1 cellular context compared by ENCODE assay signal in the genomic region with DNA sequence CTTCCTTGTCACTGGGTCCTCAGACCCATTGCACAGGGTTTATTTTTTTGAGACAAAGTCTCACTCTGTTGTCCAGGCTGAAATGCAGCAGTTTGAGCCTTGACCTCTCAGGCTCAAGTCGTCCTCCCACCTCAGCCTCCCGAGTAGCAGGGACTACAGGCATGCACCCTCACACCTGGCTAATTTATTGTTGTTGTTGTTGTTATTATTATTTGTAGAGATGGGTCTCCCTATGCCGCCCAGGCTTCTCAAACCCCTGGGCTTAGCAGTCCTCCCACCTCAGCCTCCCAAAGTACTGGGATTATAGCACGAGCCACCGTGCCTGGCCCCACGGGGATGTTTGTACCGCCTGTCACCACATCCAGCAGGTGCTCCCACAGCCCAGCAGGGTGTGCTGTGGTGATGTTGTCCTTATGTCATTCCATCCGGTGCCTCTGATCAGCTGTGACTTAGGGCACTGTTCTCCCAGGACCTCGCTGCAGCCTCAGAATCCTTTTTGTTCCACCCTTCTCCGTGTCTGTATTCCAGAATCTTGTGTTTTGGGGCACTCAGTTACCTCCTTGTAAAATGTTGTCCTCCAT.
TF ChIP-seq lines count a peak whose summit lies in the region.

No MANE protein-coding gene starts in this region.

TF ChIP-seq in HepG2, 621 proteins besides CTCF, POLR2A, EP300 and RAD21 (continued from another document and continues in another):
- TF ChIP-seq, protein P1, sequence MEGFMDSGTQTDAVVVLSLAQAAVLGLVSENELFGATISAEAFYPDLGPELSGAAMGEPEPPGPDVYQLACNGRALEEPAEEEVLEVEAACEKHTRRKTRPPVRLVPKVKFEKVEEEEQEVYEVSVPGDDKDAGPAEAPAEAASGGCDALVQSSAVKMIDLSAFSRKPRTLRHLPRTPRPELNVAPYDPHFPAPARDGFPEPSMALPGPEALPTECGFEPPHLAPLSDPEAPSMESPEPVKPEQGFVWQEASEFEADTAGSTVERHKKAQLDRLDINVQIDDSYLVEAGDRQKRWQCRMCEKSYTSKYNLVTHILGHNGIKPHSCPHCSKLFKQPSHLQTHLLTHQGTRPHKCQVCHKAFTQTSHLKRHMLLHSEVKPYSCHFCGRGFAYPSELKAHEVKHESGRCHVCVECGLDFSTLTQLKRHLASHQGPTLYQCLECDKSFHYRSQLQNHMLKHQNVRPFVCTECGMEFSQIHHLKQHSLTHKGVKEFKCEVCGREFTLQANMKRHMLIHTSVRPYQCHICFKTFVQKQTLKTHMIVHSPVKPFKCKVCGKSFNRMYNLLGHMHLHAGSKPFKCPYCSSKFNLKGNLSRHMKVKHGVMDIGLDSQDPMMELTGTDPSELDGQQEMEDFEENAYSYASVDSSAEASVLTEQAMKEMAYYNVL (CRISPR knock-in tag; IDR thresholded peaks at IDR 0.05; ENCODE audit: borderline replicate concordance): no peak
- no peak for TF ChIP-seq ZNF850 (CRISPR knock-in tag; conservative IDR thresholded peaks at IDR 0.05)
- TF ChIP-seq PITX1 (CRISPR knock-in tag; IDR thresholded peaks at IDR 0.05): peak; percentile 42; the same call in 1 of the 2 replicates
- 0 out of 2 replicates have a peak, but pooled peaks have one; percentile 31 for TF ChIP-seq ZNF350 (CRISPR knock-in tag; IDR thresholded peaks at IDR 0.05; ENCODE audit: borderline replicate concordance, low read depth)
- TF ChIP-seq FOSL2 (CRISPR knock-in tag; IDR thresholded peaks at IDR 0.05): 0 out of 2 replicates have a peak, but pooled peaks have one; percentile 33
- no peak for TF ChIP-seq SALL2 (CRISPR knock-in tag; IDR thresholded peaks at IDR 0.05)
- TF ChIP-seq SRSF9 (IDR thresholded peaks at IDR 0.05; ENCODE audit: borderline replicate concordance, insufficient read depth, low read depth, low read length, poor library complexity, severe bottlenecking): no peak
- no peak for TF ChIP-seq FOXC1 (CRISPR knock-in tag; IDR thresholded peaks at IDR 0.05; ENCODE audit: borderline replicate concordance)
- no peak for TF ChIP-seq ZNF737 (CRISPR knock-in tag; IDR thresholded peaks at IDR 0.05; ENCODE audit: borderline replicate concordance)
- TF ChIP-seq, protein P2, sequence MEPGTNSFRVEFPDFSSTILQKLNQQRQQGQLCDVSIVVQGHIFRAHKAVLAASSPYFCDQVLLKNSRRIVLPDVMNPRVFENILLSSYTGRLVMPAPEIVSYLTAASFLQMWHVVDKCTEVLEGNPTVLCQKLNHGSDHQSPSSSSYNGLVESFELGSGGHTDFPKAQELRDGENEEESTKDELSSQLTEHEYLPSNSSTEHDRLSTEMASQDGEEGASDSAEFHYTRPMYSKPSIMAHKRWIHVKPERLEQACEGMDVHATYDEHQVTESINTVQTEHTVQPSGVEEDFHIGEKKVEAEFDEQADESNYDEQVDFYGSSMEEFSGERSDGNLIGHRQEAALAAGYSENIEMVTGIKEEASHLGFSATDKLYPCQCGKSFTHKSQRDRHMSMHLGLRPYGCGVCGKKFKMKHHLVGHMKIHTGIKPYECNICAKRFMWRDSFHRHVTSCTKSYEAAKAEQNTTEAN (CRISPR knock-in tag; conservative IDR thresholded peaks at IDR 0.05): no peak
- no peak for TF ChIP-seq SUZ12 (IDR thresholded peaks at IDR 0.05; ENCODE audit: low read depth, low read length)
- TF ChIP-seq, protein P3, sequence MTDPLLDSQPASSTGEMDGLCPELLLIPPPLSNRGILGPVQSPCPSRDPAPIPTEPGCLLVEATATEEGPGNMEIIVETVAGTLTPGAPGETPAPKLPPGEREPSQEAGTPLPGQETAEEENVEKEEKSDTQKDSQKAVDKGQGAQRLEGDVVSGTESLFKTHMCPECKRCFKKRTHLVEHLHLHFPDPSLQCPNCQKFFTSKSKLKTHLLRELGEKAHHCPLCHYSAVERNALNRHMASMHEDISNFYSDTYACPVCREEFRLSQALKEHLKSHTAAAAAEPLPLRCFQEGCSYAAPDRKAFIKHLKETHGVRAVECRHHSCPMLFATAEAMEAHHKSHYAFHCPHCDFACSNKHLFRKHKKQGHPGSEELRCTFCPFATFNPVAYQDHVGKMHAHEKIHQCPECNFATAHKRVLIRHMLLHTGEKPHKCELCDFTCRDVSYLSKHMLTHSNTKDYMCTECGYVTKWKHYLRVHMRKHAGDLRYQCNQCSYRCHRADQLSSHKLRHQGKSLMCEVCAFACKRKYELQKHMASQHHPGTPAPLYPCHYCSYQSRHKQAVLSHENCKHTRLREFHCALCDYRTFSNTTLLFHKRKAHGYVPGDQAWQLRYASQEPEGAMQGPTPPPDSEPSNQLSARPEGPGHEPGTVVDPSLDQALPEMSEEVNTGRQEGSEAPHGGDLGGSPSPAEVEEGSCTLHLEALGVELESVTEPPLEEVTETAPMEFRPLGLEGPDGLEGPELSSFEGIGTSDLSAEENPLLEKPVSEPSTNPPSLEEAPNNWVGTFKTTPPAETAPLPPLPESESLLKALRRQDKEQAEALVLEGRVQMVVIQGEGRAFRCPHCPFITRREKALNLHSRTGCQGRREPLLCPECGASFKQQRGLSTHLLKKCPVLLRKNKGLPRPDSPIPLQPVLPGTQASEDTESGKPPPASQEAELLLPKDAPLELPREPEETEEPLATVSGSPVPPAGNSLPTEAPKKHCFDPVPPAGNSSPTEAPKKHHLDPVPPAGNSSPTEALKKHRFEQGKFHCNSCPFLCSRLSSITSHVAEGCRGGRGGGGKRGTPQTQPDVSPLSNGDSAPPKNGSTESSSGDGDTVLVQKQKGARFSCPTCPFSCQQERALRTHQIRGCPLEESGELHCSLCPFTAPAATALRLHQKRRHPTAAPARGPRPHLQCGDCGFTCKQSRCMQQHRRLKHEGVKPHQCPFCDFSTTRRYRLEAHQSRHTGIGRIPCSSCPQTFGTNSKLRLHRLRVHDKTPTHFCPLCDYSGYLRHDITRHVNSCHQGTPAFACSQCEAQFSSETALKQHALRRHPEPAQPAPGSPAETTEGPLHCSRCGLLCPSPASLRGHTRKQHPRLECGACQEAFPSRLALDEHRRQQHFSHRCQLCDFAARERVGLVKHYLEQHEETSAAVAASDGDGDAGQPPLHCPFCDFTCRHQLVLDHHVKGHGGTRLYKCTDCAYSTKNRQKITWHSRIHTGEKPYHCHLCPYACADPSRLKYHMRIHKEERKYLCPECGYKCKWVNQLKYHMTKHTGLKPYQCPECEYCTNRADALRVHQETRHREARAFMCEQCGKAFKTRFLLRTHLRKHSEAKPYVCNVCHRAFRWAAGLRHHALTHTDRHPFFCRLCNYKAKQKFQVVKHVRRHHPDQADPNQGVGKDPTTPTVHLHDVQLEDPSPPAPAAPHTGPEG (CRISPR knock-in tag; IDR thresholded peaks at IDR 0.05): no peak
- TF ChIP-seq, protein P4, sequence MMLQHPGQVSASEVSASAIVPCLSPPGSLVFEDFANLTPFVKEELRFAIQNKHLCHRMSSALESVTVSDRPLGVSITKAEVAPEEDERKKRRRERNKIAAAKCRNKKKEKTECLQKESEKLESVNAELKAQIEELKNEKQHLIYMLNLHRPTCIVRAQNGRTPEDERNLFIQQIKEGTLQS (CRISPR knock-in tag; IDR thresholded peaks at IDR 0.05): no peak
- peak; percentile 55; the same call in 1 of the 2 replicates for TF ChIP-seq SAP130 (CRISPR knock-in tag; IDR thresholded peaks at IDR 0.05; ENCODE audit: low read depth)
- TF ChIP-seq ELF4 (CRISPR knock-in tag; IDR thresholded peaks at IDR 0.05; ENCODE audit: borderline replicate concordance): no peak
- no peak for TF ChIP-seq ZNF550 (CRISPR knock-in tag; IDR thresholded peaks at IDR 0.05; ENCODE audit: borderline replicate concordance)
- no peak for TF ChIP-seq ZBTB8A (CRISPR knock-in tag; IDR thresholded peaks at IDR 0.05; ENCODE audit: borderline replicate concordance, low read depth)
- TF ChIP-seq CC2D1A (CRISPR knock-in tag; IDR thresholded peaks at IDR 0.05): no peak
- TF ChIP-seq, protein P5, sequence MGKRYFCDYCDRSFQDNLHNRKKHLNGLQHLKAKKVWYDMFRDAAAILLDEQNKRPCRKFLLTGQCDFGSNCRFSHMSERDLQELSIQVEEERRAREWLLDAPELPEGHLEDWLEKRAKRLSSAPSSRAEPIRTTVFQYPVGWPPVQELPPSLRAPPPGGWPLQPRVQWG (CRISPR knock-in tag; IDR thresholded peaks at IDR 0.05; ENCODE audit: borderline replicate concordance, low read depth): no peak
- TF ChIP-seq HOXA3 (CRISPR knock-in tag; IDR thresholded peaks at IDR 0.05): peak; percentile 25; the same call in 1 of the 2 replicates
- no peak for TF ChIP-seq HOXA9 (CRISPR knock-in tag; IDR thresholded peaks at IDR 0.05; ENCODE audit: borderline replicate concordance)
- TF ChIP-seq, protein P6, sequence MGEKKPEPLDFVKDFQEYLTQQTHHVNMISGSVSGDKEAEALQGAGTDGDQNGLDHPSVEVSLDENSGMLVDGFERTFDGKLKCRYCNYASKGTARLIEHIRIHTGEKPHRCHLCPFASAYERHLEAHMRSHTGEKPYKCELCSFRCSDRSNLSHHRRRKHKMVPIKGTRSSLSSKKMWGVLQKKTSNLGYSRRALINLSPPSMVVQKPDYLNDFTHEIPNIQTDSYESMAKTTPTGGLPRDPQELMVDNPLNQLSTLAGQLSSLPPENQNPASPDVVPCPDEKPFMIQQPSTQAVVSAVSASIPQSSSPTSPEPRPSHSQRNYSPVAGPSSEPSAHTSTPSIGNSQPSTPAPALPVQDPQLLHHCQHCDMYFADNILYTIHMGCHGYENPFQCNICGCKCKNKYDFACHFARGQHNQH (CRISPR knock-in tag; IDR thresholded peaks at IDR 0.05): no peak
- TF ChIP-seq PHB2 (IDR thresholded peaks at IDR 0.05; ENCODE audit: partially characterized antibody): no peak
- no peak for TF ChIP-seq ZFP41 (CRISPR knock-in tag; IDR thresholded peaks at IDR 0.05; ENCODE audit: borderline replicate concordance)
- TF ChIP-seq, protein P7, sequence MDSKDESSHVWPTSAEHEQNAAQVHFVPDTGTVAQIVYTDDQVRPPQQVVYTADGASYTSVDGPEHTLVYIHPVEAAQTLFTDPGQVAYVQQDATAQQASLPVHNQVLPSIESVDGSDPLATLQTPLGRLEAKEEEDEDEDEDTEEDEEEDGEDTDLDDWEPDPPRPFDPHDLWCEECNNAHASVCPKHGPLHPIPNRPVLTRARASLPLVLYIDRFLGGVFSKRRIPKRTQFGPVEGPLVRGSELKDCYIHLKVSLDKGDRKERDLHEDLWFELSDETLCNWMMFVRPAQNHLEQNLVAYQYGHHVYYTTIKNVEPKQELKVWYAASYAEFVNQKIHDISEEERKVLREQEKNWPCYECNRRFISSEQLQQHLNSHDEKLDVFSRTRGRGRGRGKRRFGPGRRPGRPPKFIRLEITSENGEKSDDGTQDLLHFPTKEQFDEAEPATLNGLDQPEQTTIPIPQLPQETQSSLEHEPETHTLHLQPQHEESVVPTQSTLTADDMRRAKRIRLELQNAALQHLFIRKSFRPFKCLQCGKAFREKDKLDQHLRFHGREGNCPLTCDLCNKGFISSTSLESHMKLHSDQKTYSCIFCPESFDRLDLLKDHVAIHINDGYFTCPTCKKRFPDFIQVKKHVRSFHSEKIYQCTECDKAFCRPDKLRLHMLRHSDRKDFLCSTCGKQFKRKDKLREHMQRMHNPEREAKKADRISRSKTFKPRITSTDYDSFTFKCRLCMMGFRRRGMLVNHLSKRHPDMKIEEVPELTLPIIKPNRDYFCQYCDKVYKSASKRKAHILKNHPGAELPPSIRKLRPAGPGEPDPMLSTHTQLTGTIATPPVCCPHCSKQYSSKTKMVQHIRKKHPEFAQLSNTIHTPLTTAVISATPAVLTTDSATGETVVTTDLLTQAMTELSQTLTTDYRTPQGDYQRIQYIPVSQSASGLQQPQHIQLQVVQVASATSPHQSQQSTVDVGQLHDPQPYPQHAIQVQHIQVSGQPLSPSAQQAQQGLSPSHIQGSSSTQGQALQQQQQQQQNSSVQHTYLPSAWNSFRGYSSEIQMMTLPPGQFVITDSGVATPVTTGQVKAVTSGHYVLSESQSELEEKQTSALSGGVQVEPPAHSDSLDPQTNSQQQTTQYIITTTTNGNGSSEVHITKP (CRISPR knock-in tag; IDR thresholded peaks at IDR 0.05; ENCODE audit: low read depth): no peak
- no peak for TF ChIP-seq PPARG (CRISPR knock-in tag; conservative IDR thresholded peaks at IDR 0.05)
- TF ChIP-seq ARNT2 (CRISPR knock-in tag; IDR thresholded peaks at IDR 0.05; ENCODE audit: low read depth): no peak
- no peak for TF ChIP-seq SMARCE1 (IDR thresholded peaks at IDR 0.05; ENCODE audit: borderline replicate concordance)
- TF ChIP-seq ZNF460 (CRISPR knock-in tag; IDR thresholded peaks at IDR 0.05; ENCODE audit: borderline replicate concordance): no peak
- TF ChIP-seq HDAC6 (IDR thresholded peaks at IDR 0.05; ENCODE audit: low read depth, low read length): no peak
- TF ChIP-seq ISX (CRISPR knock-in tag; conservative IDR thresholded peaks at IDR 0.05): no peak
- TF ChIP-seq TCF7 (IDR thresholded peaks at IDR 0.05; ENCODE audit: low read depth): no peak
- TF ChIP-seq SP140L (CRISPR knock-in tag; IDR thresholded peaks at IDR 0.05; ENCODE audit: borderline replicate concordance): no peak
- TF ChIP-seq ZNF143 (CRISPR knock-in tag; IDR thresholded peaks at IDR 0.05): no peak
- TF ChIP-seq GLI4 (CRISPR knock-in tag; IDR thresholded peaks at IDR 0.05; ENCODE audit: borderline replicate concordance): no peak
- TF ChIP-seq, protein P8, sequence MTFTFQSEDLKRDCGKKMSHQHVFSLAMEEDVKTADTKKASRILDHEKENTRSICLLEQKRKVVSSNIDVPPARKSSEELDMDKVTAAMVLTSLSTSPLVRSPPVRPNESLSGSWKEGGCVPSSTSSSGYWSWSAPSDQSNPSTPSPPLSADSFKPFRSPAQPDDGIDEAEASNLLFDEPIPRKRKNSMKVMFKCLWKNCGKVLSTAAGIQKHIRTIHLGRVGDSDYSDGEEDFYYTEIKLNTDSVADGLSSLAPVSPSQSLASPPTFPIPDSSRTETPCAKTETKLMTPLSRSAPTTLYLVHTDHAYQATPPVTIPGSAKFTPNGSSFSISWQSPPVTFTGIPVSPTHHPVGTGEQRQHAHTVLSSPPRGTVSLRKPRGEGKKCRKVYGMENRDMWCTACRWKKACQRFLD (CRISPR knock-in tag; IDR thresholded peaks at IDR 0.05; ENCODE audit: borderline replicate concordance): no peak
- no peak for TF ChIP-seq KLF15 (CRISPR knock-in tag; IDR thresholded peaks at IDR 0.05; ENCODE audit: borderline replicate concordance)
- no peak for TF ChIP-seq FIP1L1 (IDR thresholded peaks at IDR 0.05; ENCODE audit: borderline replicate concordance, insufficient read depth, low read depth, low read length)
- TF ChIP-seq, protein P9, sequence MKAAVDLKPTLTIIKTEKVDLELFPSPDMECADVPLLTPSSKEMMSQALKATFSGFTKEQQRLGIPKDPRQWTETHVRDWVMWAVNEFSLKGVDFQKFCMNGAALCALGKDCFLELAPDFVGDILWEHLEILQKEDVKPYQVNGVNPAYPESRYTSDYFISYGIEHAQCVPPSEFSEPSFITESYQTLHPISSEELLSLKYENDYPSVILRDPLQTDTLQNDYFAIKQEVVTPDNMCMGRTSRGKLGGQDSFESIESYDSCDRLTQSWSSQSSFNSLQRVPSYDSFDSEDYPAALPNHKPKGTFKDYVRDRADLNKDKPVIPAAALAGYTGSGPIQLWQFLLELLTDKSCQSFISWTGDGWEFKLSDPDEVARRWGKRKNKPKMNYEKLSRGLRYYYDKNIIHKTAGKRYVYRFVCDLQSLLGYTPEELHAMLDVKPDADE (CRISPR knock-in tag; IDR thresholded peaks at IDR 0.05): no peak
